ENCODE assay signal across 1 cellular context in the genomic region with DNA sequence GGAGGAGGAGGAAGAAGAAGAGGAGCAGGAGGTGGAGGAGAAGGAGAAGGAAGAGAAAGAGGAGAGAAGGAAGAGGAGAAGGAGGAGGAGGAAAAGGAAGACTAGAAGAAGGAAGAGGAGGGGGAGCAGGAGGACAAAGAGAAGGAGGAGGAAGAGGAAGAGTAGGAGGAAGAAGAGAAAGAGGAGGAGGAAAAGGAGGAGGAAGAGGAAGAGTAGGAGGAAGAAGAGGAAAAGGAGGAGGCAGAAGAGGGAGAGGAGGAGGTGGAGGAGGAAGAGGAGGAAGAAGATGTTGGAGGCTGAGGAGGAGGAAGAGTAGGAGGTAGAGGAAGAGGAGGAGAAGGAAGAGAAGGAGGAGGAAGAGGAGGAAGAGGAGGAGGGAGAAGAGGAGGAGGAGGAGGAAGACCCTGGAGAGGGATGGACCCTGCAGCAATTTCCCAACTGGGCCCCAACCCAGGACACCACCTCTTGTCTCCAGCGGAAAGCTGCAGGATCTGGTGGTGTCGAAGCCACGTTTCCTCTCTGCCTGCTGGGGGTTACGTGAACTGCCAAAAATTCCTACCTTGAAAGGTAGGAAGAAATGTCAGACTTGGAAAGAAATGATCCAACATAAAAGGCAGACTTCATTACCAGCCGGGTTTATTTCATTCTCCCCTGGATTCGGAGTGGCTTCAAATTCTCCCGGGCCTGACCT.
TF ChIP-seq lines count a peak whose summit lies in the region.

No MANE protein-coding gene starts in this region.

TF ChIP-seq in WTC11, 78 proteins besides CTCF, POLR2A, EP300 and RAD21:
- TF ChIP-seq NR3C1 (CRISPR knock-in tag; conservative IDR thresholded peaks at IDR 0.05; ENCODE audit: low read depth), result no peak
- TF ChIP-seq, protein P1, sequence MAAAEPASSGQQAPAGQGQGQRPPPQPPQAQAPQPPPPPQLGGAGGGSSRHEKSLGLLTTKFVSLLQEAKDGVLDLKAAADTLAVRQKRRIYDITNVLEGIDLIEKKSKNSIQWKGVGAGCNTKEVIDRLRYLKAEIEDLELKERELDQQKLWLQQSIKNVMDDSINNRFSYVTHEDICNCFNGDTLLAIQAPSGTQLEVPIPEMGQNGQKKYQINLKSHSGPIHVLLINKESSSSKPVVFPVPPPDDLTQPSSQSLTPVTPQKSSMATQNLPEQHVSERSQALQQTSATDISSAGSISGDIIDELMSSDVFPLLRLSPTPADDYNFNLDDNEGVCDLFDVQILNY (CRISPR knock-in tag; IDR thresholded peaks at IDR 0.05), result no peak
- no peak for TF ChIP-seq ZNF138 (CRISPR knock-in tag; conservative IDR thresholded peaks at IDR 0.05)
- no peak for TF ChIP-seq FOXK1 (CRISPR knock-in tag; IDR thresholded peaks at IDR 0.05)
- no peak for TF ChIP-seq ZBTB21 (CRISPR knock-in tag; IDR thresholded peaks at IDR 0.05; ENCODE audit: borderline replicate concordance)
- no peak for TF ChIP-seq ATF1 (CRISPR knock-in tag; IDR thresholded peaks at IDR 0.05)
- peak; percentile 90; the same call in 1 of the 2 replicates for TF ChIP-seq ZNF512 (CRISPR knock-in tag; IDR thresholded peaks at IDR 0.05; ENCODE audit: borderline replicate concordance)
- TF ChIP-seq, protein P2, sequence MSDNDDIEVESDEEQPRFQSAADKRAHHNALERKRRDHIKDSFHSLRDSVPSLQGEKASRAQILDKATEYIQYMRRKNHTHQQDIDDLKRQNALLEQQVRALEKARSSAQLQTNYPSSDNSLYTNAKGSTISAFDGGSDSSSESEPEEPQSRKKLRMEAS (CRISPR knock-in tag; IDR thresholded peaks at IDR 0.05), result no peak
- TF ChIP-seq ZNF416 (CRISPR knock-in tag; IDR thresholded peaks at IDR 0.05), result no peak
- TF ChIP-seq ZNF532 (CRISPR knock-in tag; IDR thresholded peaks at IDR 0.05; ENCODE audit: borderline replicate concordance), result 0 out of 2 replicates have a peak, but pooled peaks have one; percentile 16
- no peak for TF ChIP-seq CREB1 (CRISPR knock-in tag; IDR thresholded peaks at IDR 0.05)
- TF ChIP-seq PRDM15 (CRISPR knock-in tag; IDR thresholded peaks at IDR 0.05), result no peak
